ENCODE assay signal across 20 cellular contexts in the genomic region with DNA sequence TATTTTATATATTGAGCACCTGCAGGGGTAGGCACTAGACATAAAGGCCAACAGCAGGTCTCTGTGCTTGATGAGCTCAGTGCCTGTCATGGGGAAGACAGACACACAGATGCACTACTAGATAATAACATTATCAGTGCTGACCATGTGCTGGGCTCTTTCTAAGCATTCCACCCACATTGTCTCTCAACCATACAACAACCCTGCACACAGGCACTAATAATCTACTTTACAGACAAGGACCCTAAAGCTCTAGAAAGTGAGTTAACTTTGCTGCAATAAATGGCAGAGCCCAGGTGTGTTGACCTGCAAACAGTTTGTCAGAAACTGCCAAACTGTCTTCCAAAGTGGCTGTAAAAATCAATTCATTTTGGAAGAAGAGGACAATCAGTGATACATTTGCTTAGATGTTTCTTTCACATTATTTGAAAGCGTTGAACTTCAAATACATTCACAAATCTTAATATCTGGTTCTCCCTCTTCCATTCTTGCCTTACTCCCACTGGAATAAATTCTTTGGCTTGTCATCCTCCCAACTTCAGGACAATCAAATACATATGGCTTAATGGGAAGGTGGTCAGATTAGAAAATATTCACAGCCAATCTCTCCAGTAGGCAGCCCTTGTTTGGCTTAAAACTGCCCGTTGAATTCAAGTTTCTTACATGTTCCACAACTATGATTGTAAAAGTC. TPM values are rescaled to one million over a fixed set of nuclear protein-coding genes. Genes with fewer than 3 reads are reported as not detected.
DNase-seq lines count a peak whose midpoint lies in the region; ATAC-seq, FAIRE-seq and TF ChIP-seq lines count a peak whose summit lies in the region.
"Had no signal": no experiment of that assay in that cellular context is flagged by ENCODE, and none has a peak within 500 bp of the region (broad histone marks: within the 10 kb centered on the region; RNA-seq: fewer than 3 reads in every experiment).

No MANE protein-coding gene starts in this region.

- no peak overlapping the region for H4K91ac ChIP-seq in neuronal stem cell (ENCODE audit: low read depth, low read length, poor library complexity)

- no peak overlapping the region for H2BK12ac ChIP-seq in neuronal stem cell (ENCODE audit: low read length)

- H3K4me3 ChIP-seq in breast epithelium = no peak overlapping the region
- no peak overlapping the region for H3K4me3 ChIP-seq in neuronal stem cell (ENCODE audit: low read length in 2 of 2)
- no peak overlapping the region for H3K4me3 ChIP-seq in upper lobe of left lung
- H3K4me3 ChIP-seq: GM23248 had no signal

- POLR2A ChIA-PET in MCF 10A (lab: Yijun Ruan, JAX) = no interaction called here

- H3K9me3 ChIP-seq in breast epithelium (no peaks in the 10 kb centered on the region), neuronal stem cell (replicated peaks in 1 of 2; ENCODE audit: control insufficient read depth in 2 of 2, insufficient read depth in 1 of 2, low read depth in 1 of 2, low read length in 2 of 2) (no peaks in the 10 kb centered on the region), upper lobe of left lung (no peaks in the 10 kb centered on the region)

- TF ChIP-seq CTCF in breast epithelium (IDR thresholded peaks at IDR 0.05) (no peak), MCF 10A (IDR thresholded peaks at IDR 0.05; ENCODE audit: unreplicated experiment) (no peak), upper lobe of left lung (IDR thresholded peaks at IDR 0.05) (no peak), glutamatergic neuron (IDR thresholded peaks at IDR 0.05; ENCODE audit: partially characterized antibody, unreplicated experiment) (no peak)

- no peak overlapping the region for H2AK5ac ChIP-seq in neuronal stem cell (ENCODE audit: low read depth, low read length)

- H3K23ac ChIP-seq in neuronal stem cell (ENCODE audit: low read depth, low read length, poor library complexity) = no peak overlapping the region

- H3K9me3 Mint-ChIP-seq in MCF 10A (ENCODE audit: unreplicated experiment) (no peaks in the 10 kb centered on the region), glutamatergic neuron (ENCODE audit: unreplicated experiment) (no peaks in the 10 kb centered on the region)
- H3K9me3 Mint-ChIP-seq: activated naive CD4-positive, alpha-beta T cell treated with anti-CD3 and anti-CD28 coated beads, Interleukin-2, amount 10 ng/mL, durations not matched to agents 7 days and 5 days; central memory CD8-positive, alpha-beta T cell had no signal

- H2AFZ ChIP-seq in neuronal stem cell (ENCODE audit: low read length) = peak overlapping the region; percentile 21
- H2AFZ ChIP-seq: GM23248 had no signal

- no peak overlapping the region for H2BK120ac ChIP-seq in neuronal stem cell (ENCODE audit: low read depth, low read length)

- H3K4me3 Mint-ChIP-seq in MCF 10A (ENCODE audit: unreplicated experiment) = no peak overlapping the region
- H3K4me3 Mint-ChIP-seq in glutamatergic neuron (ENCODE audit: unreplicated experiment) = no peak overlapping the region
- H3K4me3 Mint-ChIP-seq: activated naive CD4-positive, alpha-beta T cell treated with anti-CD3 and anti-CD28 coated beads, Interleukin-2, amount 10 ng/mL, durations not matched to agents 7 days and 5 days; central memory CD8-positive, alpha-beta T cell had no signal

- no peak overlapping the region for H3K14ac ChIP-seq in neuronal stem cell (ENCODE audit: low read length)

- no peak overlapping the region for H3K4ac ChIP-seq in neuronal stem cell (ENCODE audit: low read length)

- no peak overlapping the region for H2BK15ac ChIP-seq in neuronal stem cell (ENCODE audit: low read length)

- FAIRE-seq in GM12891 (lab: Jason Lieb, UNC) = no peak

- H3K18ac ChIP-seq in neuronal stem cell (ENCODE audit: low read length) = no peak overlapping the region

- no peak for TF ChIP-seq EP300 in upper lobe of left lung (IDR thresholded peaks at IDR 0.05)

- BruUV-seq in MCF 10A (replicated peaks; lab: Mats Ljungman, UMichigan) = no TSS peak

- WGBS in neuronal stem cell (ENCODE audit: extremely low coverage in 2 of 2, insufficient read length in 2 of 2, insufficient replicate concordance in 1 of 2), 2 donors = no CpG with 5 or more reads among the region's 2 CpGs
- 63 to 64% methylated on average over 2 of the region's 2 CpGs for WGBS in upper lobe of left lung, 2 donors

- no peaks in the 10 kb centered on the region for H3K27me3 ChIP-seq in breast epithelium
- H3K27me3 ChIP-seq in neuronal stem cell (ENCODE audit: control insufficient read depth in 3 of 3, insufficient read depth in 3 of 3, low read depth in 1 of 3, low read length in 3 of 3) = no peaks in the 10 kb centered on the region
- no peaks in the 10 kb centered on the region for H3K27me3 ChIP-seq in upper lobe of left lung

- ATAC-seq in upper lobe of left lung (ENCODE audit: low FRiP score in 2 of 2) (no peak), HG02623 (IDR thresholded peaks at IDR 0.05; ENCODE audit: unreplicated experiment) (no peak)
- ATAC-seq: stimulated activated naive CD8-positive, alpha-beta T cell treated with anti-CD3 and anti-CD28 coated beads, Interleukin-15, Interleukin-2, amounts not matched to agents 100 U/mL and 50 U/mL, for 24 hours had no signal

- peak overlapping the region; percentile 73 to 81 for H3K27ac ChIP-seq in breast epithelium
- peak overlapping the region; percentile 11 for H3K27ac ChIP-seq in cingulate gyrus (ENCODE audit: low read depth, low read length)
- peak overlapping the region; percentile 77 for H3K27ac ChIP-seq in neuronal stem cell (replicated peaks; ENCODE audit: low read length)
- H3K27ac ChIP-seq in upper lobe of left lung = peak overlapping the region; percentile 16 to 73 (median 41)
- H3K27ac ChIP-seq: GM23248 had no signal

- no peak overlapping the region for H2BK5ac ChIP-seq in neuronal stem cell (ENCODE audit: low read length)

- DNase-seq in breast epithelium (ENCODE audit: low spot score in 2 of 2) (no peak), MCF 10A (ENCODE audit: unreplicated experiment) (no peak), neuronal stem cell (ENCODE audit: low spot score) (no peak), upper lobe of left lung (no peak), glutamatergic neuron (no peak), GM12891 (ENCODE audit: insufficient read length, low spot score) (no peak)
- DNase-seq: activated CD8-positive, alpha-beta memory T cell treated with anti-CD3 and anti-CD28 coated beads for 24 hours; activated naive CD4-positive, alpha-beta T cell treated with anti-CD3 and anti-CD28 coated beads, Interleukin-2, amount 10 ng/mL, durations not matched to agents 7 days and 5 days; GM23248; NCI-H1694; NCI-H524; stimulated activated CD4-positive, alpha-beta T cell treated with anti-CD3 and anti-CD28 coated beads, Interleukin-4, amount 100 ng/mL, for 1 hour; stimulated activated naive CD8-positive, alpha-beta T cell treated with anti-CD3 and anti-CD28 coated beads, Interleukin-15, Interleukin-2, amounts not matched to agents 100 U/mL and 50 U/mL, for 24 hours had no signal

- H3K36me3 Mint-ChIP-seq in MCF 10A (ENCODE audit: insufficient read depth, unreplicated experiment) (no peaks in the 10 kb centered on the region), glutamatergic neuron (ENCODE audit: unreplicated experiment) (no peaks in the 10 kb centered on the region)
- H3K36me3 Mint-ChIP-seq: activated naive CD4-positive, alpha-beta T cell treated with anti-CD3 and anti-CD28 coated beads, Interleukin-2, amount 10 ng/mL, durations not matched to agents 7 days and 5 days had no signal

- H3K27ac Mint-ChIP-seq in MCF 10A (ENCODE audit: low read depth, unreplicated experiment) = no peak overlapping the region
- no peak overlapping the region for H3K27ac Mint-ChIP-seq in glutamatergic neuron (ENCODE audit: unreplicated experiment)
- H3K27ac Mint-ChIP-seq: activated naive CD4-positive, alpha-beta T cell treated with anti-CD3 and anti-CD28 coated beads, Interleukin-2, amount 10 ng/mL, durations not matched to agents 7 days and 5 days had no signal

- no peaks in the 10 kb centered on the region for H3K36me3 ChIP-seq in breast epithelium
- H3K36me3 ChIP-seq in neuronal stem cell (replicated peaks in 1 of 2; ENCODE audit: control insufficient read depth in 2 of 2, insufficient read depth in 2 of 2, low read length in 2 of 2) = no peaks in the 10 kb centered on the region
- no peaks in the 10 kb centered on the region for H3K36me3 ChIP-seq in upper lobe of left lung

- H3K4me1 ChIP-seq in breast epithelium = peaks cover 0 to 9% of the 10 kb centered on the region in 2 donors
- H3K4me1 ChIP-seq in neuronal stem cell (ENCODE audit: control insufficient read depth in 2 of 2, insufficient read depth in 1 of 2, low read depth in 1 of 2, low read length in 2 of 2) = peaks cover 0 to 4% of the 10 kb centered on the region in 2 donors
- peaks cover 14 to 24% (median 20%) of the 10 kb centered on the region in 4 donors for H3K4me1 ChIP-seq in upper lobe of left lung

- no peak overlapping the region for H3K4me2 ChIP-seq in neuronal stem cell (ENCODE audit: insufficient read depth, low read length, poor library complexity, severe bottlenecking)

- no peak overlapping the region for H3K9ac ChIP-seq in neuronal stem cell (ENCODE audit: low read depth, low read length, poor library complexity)
- H3K9ac ChIP-seq: GM23248 had no signal

- CTCF ChIA-PET in MCF 10A (lab: Yijun Ruan, JAX) = interaction anchor here (0.8 kb wide), 1 partner anchor 674 kb away, joined by 3 read pairs; no protein-coding TSS in a partner anchor

- H4K8ac ChIP-seq in neuronal stem cell (ENCODE audit: low read depth, low read length) = no peak overlapping the region

- TF ChIP-seq POLR2A in breast epithelium (IDR thresholded peaks at IDR 0.05) = no peak
- TF ChIP-seq POLR2A in upper lobe of left lung (IDR thresholded peaks at IDR 0.05) = no peak
- no peak for TF ChIP-seq POLR2A in GM12891 (IDR thresholded peaks at IDR 0.05; ENCODE audit: low read depth, low read length)

- H3K27me3 Mint-ChIP-seq in MCF 10A (ENCODE audit: insufficient read depth, unreplicated experiment) = no peaks in the 10 kb centered on the region
- no peaks in the 10 kb centered on the region for H3K27me3 Mint-ChIP-seq in glutamatergic neuron (ENCODE audit: unreplicated experiment)
- H3K27me3 Mint-ChIP-seq: activated naive CD4-positive, alpha-beta T cell treated with anti-CD3 and anti-CD28 coated beads, Interleukin-2, amount 10 ng/mL, durations not matched to agents 7 days and 5 days; central memory CD8-positive, alpha-beta T cell had no signal

- H3K4me1 Mint-ChIP-seq in MCF 10A (ENCODE audit: insufficient read depth, unreplicated experiment) (no peaks in the 10 kb centered on the region), glutamatergic neuron (ENCODE audit: low read depth, unreplicated experiment) (no peaks in the 10 kb centered on the region)

- no peaks in the 10 kb centered on the region for H3K79me1 ChIP-seq in neuronal stem cell (ENCODE audit: low read depth, low read length)

- intact Hi-C loops in breast epithelium (cut with DNase I; ENCODE audit: low total_unique reads) = loop anchor here (1.0 kb wide), 1 partner anchor 23 kb away; no protein-coding TSS in a partner anchor
- intact Hi-C loops in MCF 10A (cut with micrococcal nuclease) = no loop called here

RNA-seq across cellular contexts. Expression of a gene that starts 11.0 kb away (rescaled TPM):
- not detected for total RNA-seq in breast epithelium
- not detected in 2 replicates for total RNA-seq in MCF 10A (2022)
- not detected for polyA plus RNA-seq in neuronal stem cell (2013, experiment 1 of 2)
- not detected for polyA plus RNA-seq in neuronal stem cell (2013, experiment 2 of 2)
- total RNA-seq in upper lobe of left lung = not detected
- not detected for total RNA-seq in glutamatergic neuron (ENCODE audit: unreplicated experiment)
- polyA plus RNA-seq in GM12891 (2012; ENCODE audit: low read depth, missing spikeins) = 0.18 TPM
- total RNA-seq: A172, Calu3, GM23248, renal cortical epithelial cell had no signal
- polyA plus RNA-seq: esophagus had no signal

RNA-seq across cellular contexts. Expression of a gene that starts 17.1 kb away (rescaled TPM):
- total RNA-seq in breast epithelium (10 to 100 TPM; 22.6 to 34.7 (median 34.0) TPM), MCF 10A (2022) (9.4 and 10.4 TPM in 2 replicates), upper lobe of left lung (10 to 100 TPM; 19.3 to 58.9 (median 31.9) TPM), glutamatergic neuron (ENCODE audit: unreplicated experiment) (13.6 TPM)
- polyA plus RNA-seq in neuronal stem cell (2013, experiment 1 of 2) = 7.6 TPM
- 7.5 TPM for polyA plus RNA-seq in neuronal stem cell (2013, experiment 2 of 2)
- polyA plus RNA-seq in GM12891 (2012; ENCODE audit: low read depth, missing spikeins) = 4.9 TPM

Comparison
In these comparisons a context has a peak if more than half of its experiments do, and no peak if none do; other contexts are left out.
1. H3K27ac ChIP-seq: peak in every context shown above with its lines; median percentile 77 in breast epithelium; 77 in neuronal stem cell; 41 in upper lobe of left lung; 11 in cingulate gyrus.